Comparison of ENCODE assay signal across 23 cellular contexts in genomic region chr4:16256343-16256742, GRCh38.
"Had no signal": no experiment of that assay in that cellular context is flagged by ENCODE, and none has a peak within 500 bp of the region (broad histone marks: within the 10 kb centered on the region; RNA-seq: fewer than 3 reads in every experiment).

No MANE protein-coding gene starts in this region.

- DNase-seq: dermis blood vessel endothelial cell; dorsolateral prefrontal cortex; effector CD4-positive, alpha-beta T cell; effector memory CD4-positive, alpha-beta T cell; foreskin keratinocyte; heart left ventricle; hypothalamus; immature natural killer cell; islet precursor cell; left cardiac atrium; left ventricle myocardium superior; lower lobe of right lung; mesenchymal stem cell; mucosa of descending colon; naive B cell had no signal

- ATAC-seq: foreskin keratinocyte, gastroesophageal sphincter, heart left ventricle, left cardiac atrium, left lung, left ventricle myocardium superior, lower lobe of right lung, mucosa of descending colon had no signal

- H2AFZ ChIP-seq: hepatocyte had no signal

- H3K36me3 ChIP-seq: left lung, lower lobe of right lung had no signal

- H3K4me2 ChIP-seq: hepatocyte had no signal

- H3K4me3 ChIP-seq: coronary artery, dorsolateral prefrontal cortex, esophagus muscularis mucosa, gastroesophageal sphincter, heart left ventricle, hepatocyte, left lung, lower lobe of right lung, mucosa of descending colon had no signal

- H3K4me1 ChIP-seq: gastroesophageal sphincter, heart left ventricle, left lung, lower lobe of right lung had no signal

- H3K27ac ChIP-seq: coronary artery, dorsolateral prefrontal cortex, esophagus muscularis mucosa, foreskin keratinocyte, gastroesophageal sphincter, heart left ventricle, hepatocyte, left lung, lower lobe of right lung had no signal

- H3K27me3 ChIP-seq: dorsolateral prefrontal cortex, esophagus muscularis mucosa, foreskin keratinocyte, gastroesophageal sphincter, heart left ventricle, hepatocyte, left lung had no signal

- FAIRE-seq: colon, endothelial cell of umbilical vein, frontal cortex had no signal

- H3K9me3 ChIP-seq: esophagus muscularis mucosa, gastroesophageal sphincter, heart left ventricle, left lung, lower lobe of right lung, mucosa of descending colon had no signal

- H3K79me2 ChIP-seq: hepatocyte had no signal
